Comparison of ENCODE assay signal across 8 cellular contexts in the genomic region with DNA sequence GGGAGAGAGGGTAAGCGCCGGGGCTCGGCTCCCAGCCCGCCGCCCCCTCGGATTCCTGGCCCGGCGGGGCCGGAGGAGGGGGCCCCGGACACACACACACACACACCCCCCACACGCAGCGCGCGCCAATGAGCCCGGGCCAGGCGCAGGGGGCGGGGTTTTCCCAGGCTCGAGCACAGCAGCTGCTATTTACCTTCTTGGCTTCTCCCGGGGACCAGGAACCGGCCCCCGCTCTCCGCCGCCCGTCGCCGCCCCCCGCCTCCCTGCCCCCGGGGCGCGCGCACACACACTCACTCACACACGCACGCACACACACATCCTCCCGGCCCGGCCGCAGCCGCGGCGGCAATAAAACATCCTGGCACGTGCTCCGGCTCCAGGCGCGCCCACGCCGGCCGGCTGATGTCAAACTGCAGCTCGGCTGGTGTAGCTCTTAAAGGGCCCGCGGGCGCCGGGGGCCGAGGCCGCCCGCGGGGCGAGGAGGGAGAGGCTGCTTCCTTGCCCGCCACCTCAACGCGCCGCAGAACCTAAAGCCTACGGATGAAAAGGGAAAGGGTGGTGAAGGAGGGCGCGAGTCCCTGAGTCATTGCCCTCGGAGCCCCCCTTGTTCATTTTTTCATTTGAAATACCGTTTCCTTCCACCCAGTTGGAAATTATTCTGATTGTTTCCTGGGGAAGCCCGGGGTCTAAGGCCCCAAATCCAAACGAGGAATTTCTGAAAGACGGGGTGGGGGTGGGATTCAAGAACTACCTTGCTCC. TPM values are rescaled to one million over a fixed set of nuclear protein-coding genes. Genes with fewer than 3 reads are reported as not detected.
DNase-seq lines count a peak whose midpoint lies in the region; ATAC-seq, FAIRE-seq and TF ChIP-seq lines count a peak whose summit lies in the region.

No MANE protein-coding gene starts in this region.

- H3K36me3 Mint-ChIP-seq in central memory CD8-positive, alpha-beta T cell (ENCODE audit: insufficient read depth): peaks cover 18% of the 10 kb centered on the region

- H3K27ac ChIP-seq in A549: peak overlapping the region; percentile 99

- no peaks in the 10 kb centered on the region for H3K9me3 ChIP-seq in A549

- H3K4me2 ChIP-seq in A549: peak overlapping the region; percentile 92

- DNase-seq in A549 (ENCODE audit: low read depth in 1 of 2, low spot score in 1 of 2) (peak; percentile 68 to 97), NCI-H2196 treated with DMSO at 0.1 percent for 48 hours (lab: John Stamatoyannopoulos, UW; ENCODE audit: unreplicated experiment) (peak; percentile 100), kidney epithelial cell (ENCODE audit: low read depth) (no peak)
- DNase-seq in central memory CD8-positive, alpha-beta T cell (ENCODE audit: low spot score in 2 of 2): peak; percentile 58 to 66
- DNase-seq in stimulated activated CD4-positive, alpha-beta T cell treated with anti-CD3 and anti-CD28 coated beads, Interleukin-15, amount 100 ng/mL, for 24 hours: peak; percentile 89

- H3K27me3 ChIP-seq in kidney epithelial cell (ENCODE audit: control insufficient read depth, insufficient read depth, low read length): no peaks in the 10 kb centered on the region

- peak overlapping the region; percentile 94 for H3K27ac Mint-ChIP-seq in central memory CD8-positive, alpha-beta T cell (ENCODE audit: low read depth)

- H3K27me3 Mint-ChIP-seq in central memory CD8-positive, alpha-beta T cell: peaks cover 88% of the 10 kb centered on the region

- no peak for FAIRE-seq in A549 (lab: Jason Lieb, UNC)

- ATAC-seq in A549 (peak; percentile 60 to 71), GM18867 (IDR thresholded peaks at IDR 0.05; ENCODE audit: unreplicated experiment) (peak; percentile 39), HG03108 (IDR thresholded peaks at IDR 0.05; ENCODE audit: unreplicated experiment) (peak; percentile 29)
- peak; percentile 71 to 78 for ATAC-seq in activated CD4-positive, CD25-positive, alpha-beta regulatory T cell treated with anti-CD3 and anti-CD28 coated beads, Interleukin-2, amount 50 U/mL, for 24 hours
- ATAC-seq in central memory CD8-positive, alpha-beta T cell (replicated peaks; ENCODE audit: extremely low read depth, poor library complexity, severe bottlenecking): peak; percentile 74

- 0% methylated on average over 7 of the region's 68 CpGs for WGBS in A549 (ENCODE audit: missing lambda C conversion rate)

- CTCF ChIA-PET in A549 (lab: Yijun Ruan, JAX): interaction anchor here (0.6 to 11.4 kb wide), 7 partner anchors 60 to 354 kb away, joined by 3 to 116 read pairs (median 4); no protein-coding TSS in a partner anchor

- H3K4me1 ChIP-seq in A549: peaks cover 54% of the 10 kb centered on the region

- no peak for TF ChIP-seq CTCF in A549 (IDR thresholded peaks at IDR 0.05)
- no peak for TF ChIP-seq CTCF in kidney epithelial cell (IDR thresholded peaks at IDR 0.05; ENCODE audit: insufficient read depth, low read length, poor library complexity, severe bottlenecking)

- H3K4me1 Mint-ChIP-seq in central memory CD8-positive, alpha-beta T cell: peaks cover 39% of the 10 kb centered on the region

- TF ChIP-seq EP300 in A549 (IDR thresholded peaks at IDR 0.05): peak; percentile 69 to 86; a peak in 3 of 5 replicates

- H3K4me3 ChIP-seq in A549 (peak overlapping the region; percentile 51), kidney epithelial cell (ENCODE audit: low read depth, low read length) (peak overlapping the region; percentile 38)

- peak; percentile 7 to 59; a peak in 4 of 5 replicates for TF ChIP-seq RAD21 in A549 (conservative IDR thresholded peaks at IDR 0.05 in 1 of 2, IDR thresholded peaks at IDR 0.05 in 1 of 2)

- H3K9me3 Mint-ChIP-seq in central memory CD8-positive, alpha-beta T cell: no peaks in the 10 kb centered on the region

- POLR2A ChIA-PET in A549 (lab: Yijun Ruan, JAX): interaction anchor here (0.6 to 6.3 kb wide), 17 partner anchors 10 to 354 kb away, joined by 3 to 48 read pairs (median 6); no protein-coding TSS in a partner anchor

- TF ChIP-seq POLR2A in A549 (IDR thresholded peaks at IDR 0.05; ENCODE audit: low read length): no peak

- peak overlapping the region; percentile 84 for H3K4me3 Mint-ChIP-seq in central memory CD8-positive, alpha-beta T cell

- H3K36me3 ChIP-seq in kidney epithelial cell (ENCODE audit: control insufficient read depth, insufficient read depth, low read length): peaks cover 2% of the 10 kb centered on the region

TF ChIP-seq in A549, 52 proteins besides CTCF, POLR2A, EP300 and RAD21 (continues in another document):
- TF ChIP-seq MYC (IDR thresholded peaks at IDR 0.05; ENCODE audit: borderline replicate concordance, low read length) (peak; percentile 72), NPAS2 (CRISPR knock-in tag; IDR thresholded peaks at IDR 0.05; ENCODE audit: borderline replicate concordance) (peak; percentile 63; the same call in 1 of the 2 replicates), JUN (IDR thresholded peaks at IDR 0.05) (peak in 1 of 2 experiments; percentile 91; a peak in 4 of 5 replicates), BHLHE40 (IDR thresholded peaks at IDR 0.05; ENCODE audit: low read depth, low read length) (peak; percentile 98), HDAC2 (IDR thresholded peaks at IDR 0.05) (no peak), CBX2 (IDR thresholded peaks at IDR 0.05; ENCODE audit: borderline replicate concordance, low read depth) (no peak), HEYL (CRISPR knock-in tag; IDR thresholded peaks at IDR 0.05) (0 out of 2 replicates have a peak, but pooled peaks have one; percentile 43), SREBF2 (IDR thresholded peaks at IDR 0.05) (no peak), SMC3 (IDR thresholded peaks at IDR 0.05) (peak; percentile 44; the same call in 2 of the 3 replicates), EHMT2 (IDR thresholded peaks at IDR 0.05; ENCODE audit: low read depth) (no peak), GATA3 (IDR thresholded peaks at IDR 0.05; ENCODE audit: borderline replicate concordance) (peak; percentile 91), CHD4 (IDR thresholded peaks at IDR 0.05; ENCODE audit: borderline replicate concordance) (no peak), ZFP36 (IDR thresholded peaks at IDR 0.05; ENCODE audit: borderline replicate concordance, partially characterized antibody) (peak; percentile 55), CEBPB (IDR thresholded peaks at IDR 0.05) (no peak), CHD2 (IDR thresholded peaks at IDR 0.05; ENCODE audit: low read length, partially characterized antibody) (no peak), EHF (CRISPR knock-in tag; IDR thresholded peaks at IDR 0.05) (no peak), JUNB (IDR thresholded peaks at IDR 0.05) (peak; percentile 60)
- TF ChIP-seq, protein P1, sequence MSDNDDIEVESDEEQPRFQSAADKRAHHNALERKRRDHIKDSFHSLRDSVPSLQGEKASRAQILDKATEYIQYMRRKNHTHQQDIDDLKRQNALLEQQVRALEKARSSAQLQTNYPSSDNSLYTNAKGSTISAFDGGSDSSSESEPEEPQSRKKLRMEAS (IDR thresholded peaks at IDR 0.05): peak; percentile 95
- TF ChIP-seq, protein P2, sequence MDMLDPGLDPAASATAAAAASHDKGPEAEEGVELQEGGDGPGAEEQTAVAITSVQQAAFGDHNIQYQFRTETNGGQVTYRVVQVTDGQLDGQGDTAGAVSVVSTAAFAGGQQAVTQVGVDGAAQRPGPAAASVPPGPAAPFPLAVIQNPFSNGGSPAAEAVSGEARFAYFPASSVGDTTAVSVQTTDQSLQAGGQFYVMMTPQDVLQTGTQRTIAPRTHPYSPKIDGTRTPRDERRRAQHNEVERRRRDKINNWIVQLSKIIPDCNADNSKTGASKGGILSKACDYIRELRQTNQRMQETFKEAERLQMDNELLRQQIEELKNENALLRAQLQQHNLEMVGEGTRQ (IDR thresholded peaks at IDR 0.05): peak; percentile 40
- TF ChIP-seq, protein P3, sequence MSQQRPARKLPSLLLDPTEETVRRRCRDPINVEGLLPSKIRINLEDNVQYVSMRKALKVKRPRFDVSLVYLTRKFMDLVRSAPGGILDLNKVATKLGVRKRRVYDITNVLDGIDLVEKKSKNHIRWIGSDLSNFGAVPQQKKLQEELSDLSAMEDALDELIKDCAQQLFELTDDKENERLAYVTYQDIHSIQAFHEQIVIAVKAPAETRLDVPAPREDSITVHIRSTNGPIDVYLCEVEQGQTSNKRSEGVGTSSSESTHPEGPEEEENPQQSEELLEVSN (IDR thresholded peaks at IDR 0.05; ENCODE audit: borderline replicate concordance, low read depth): peak; percentile 90
- TF ChIP-seq, protein P4, sequence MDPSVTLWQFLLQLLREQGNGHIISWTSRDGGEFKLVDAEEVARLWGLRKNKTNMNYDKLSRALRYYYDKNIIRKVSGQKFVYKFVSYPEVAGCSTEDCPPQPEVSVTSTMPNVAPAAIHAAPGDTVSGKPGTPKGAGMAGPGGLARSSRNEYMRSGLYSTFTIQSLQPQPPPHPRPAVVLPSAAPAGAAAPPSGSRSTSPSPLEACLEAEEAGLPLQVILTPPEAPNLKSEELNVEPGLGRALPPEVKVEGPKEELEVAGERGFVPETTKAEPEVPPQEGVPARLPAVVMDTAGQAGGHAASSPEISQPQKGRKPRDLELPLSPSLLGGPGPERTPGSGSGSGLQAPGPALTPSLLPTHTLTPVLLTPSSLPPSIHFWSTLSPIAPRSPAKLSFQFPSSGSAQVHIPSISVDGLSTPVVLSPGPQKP (IDR thresholded peaks at IDR 0.05; ENCODE audit: low read depth, low read length): no peak
- TF ChIP-seq, protein P5, sequence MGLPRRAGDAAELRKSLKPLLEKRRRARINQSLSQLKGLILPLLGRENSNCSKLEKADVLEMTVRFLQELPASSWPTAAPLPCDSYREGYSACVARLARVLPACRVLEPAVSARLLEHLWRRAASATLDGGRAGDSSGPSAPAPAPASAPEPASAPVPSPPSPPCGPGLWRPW (IDR thresholded peaks at IDR 0.05): no peak
- TF ChIP-seq, protein P6, sequence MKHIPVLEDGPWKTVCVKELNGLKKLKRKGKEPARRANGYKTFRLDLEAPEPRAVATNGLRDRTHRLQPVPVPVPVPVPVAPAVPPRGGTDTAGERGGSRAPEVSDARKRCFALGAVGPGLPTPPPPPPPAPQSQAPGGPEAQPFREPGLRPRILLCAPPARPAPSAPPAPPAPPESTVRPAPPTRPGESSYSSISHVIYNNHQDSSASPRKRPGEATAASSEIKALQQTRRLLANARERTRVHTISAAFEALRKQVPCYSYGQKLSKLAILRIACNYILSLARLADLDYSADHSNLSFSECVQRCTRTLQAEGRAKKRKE (CRISPR knock-in tag; IDR thresholded peaks at IDR 0.05; ENCODE audit: low read depth): 0 out of 2 replicates have a peak, but pooled peaks have one; percentile 59

RNA-seq across cellular contexts. Expression of a gene that starts 1.0 kb away (rescaled TPM):
- polyA plus RNA-seq in A549 (2011; rRNA removed): 34.5 and 66.6 TPM in 2 replicates
- 65.0 and 95.5 TPM in 2 replicates for polyA plus RNA-seq in A549 (2012; cell fraction: cytosol; rRNA removed)
- 226 and 239 TPM in 2 replicates for polyA plus RNA-seq in A549 (2012; cell fraction: nucleus; rRNA removed)
- 6.1 to 8.5 TPM (median 8.3 TPM) in 3 replicates for polyA plus RNA-seq in A549 (2017; fragmentation: RNase III; extraction: RNeasy Plus Mini Kit Qiagen cat#74134 plus additional on column Dnase treatment)
- polyA minus RNA-seq in A549 (2011; rRNA and poly(A)+ RNA removed): 34.8 and 42.3 TPM in 2 replicates
- total RNA-seq in kidney epithelial cell: 45.2 and 50.7 TPM in 2 replicates
